In genomic region chr4:8589831-8590545, GRCh38 we compare ENCODE assay signal across 1 cellular context.
TF ChIP-seq lines count a peak whose summit lies in the region.

No MANE protein-coding gene starts in this region.

TF ChIP-seq in HepG2, 621 proteins besides CTCF, POLR2A, EP300 and RAD21:
- TF ChIP-seq MAZ (IDR thresholded peaks at IDR 0.05; ENCODE audit: borderline replicate concordance, low read depth, low read length), result no peak
- TF ChIP-seq MAZ (CRISPR knock-in tag; IDR thresholded peaks at IDR 0.05; ENCODE audit: low read depth), result no peak
- no peak for TF ChIP-seq CREBL2 (CRISPR knock-in tag; IDR thresholded peaks at IDR 0.05; ENCODE audit: borderline replicate concordance)
- no peak for TF ChIP-seq ZNF547 (CRISPR knock-in tag; IDR thresholded peaks at IDR 0.05)
- no peak for TF ChIP-seq BORCS8-MEF2B (CRISPR knock-in tag; IDR thresholded peaks at IDR 0.05)
- no peak for TF ChIP-seq ZNF563 (CRISPR knock-in tag; IDR thresholded peaks at IDR 0.05)
- no peak for TF ChIP-seq ZNF501 (CRISPR knock-in tag; IDR thresholded peaks at IDR 0.05)
- no peak for TF ChIP-seq HES4 (CRISPR knock-in tag; IDR thresholded peaks at IDR 0.05; ENCODE audit: borderline replicate concordance)
- TF ChIP-seq ZFP91 (CRISPR knock-in tag; IDR thresholded peaks at IDR 0.05; ENCODE audit: borderline replicate concordance), result no peak
- no peak for TF ChIP-seq TFAP4 (IDR thresholded peaks at IDR 0.05; ENCODE audit: borderline replicate concordance, low read depth)
- TF ChIP-seq ZNF737 (CRISPR knock-in tag; IDR thresholded peaks at IDR 0.05; ENCODE audit: borderline replicate concordance), result no peak
- TF ChIP-seq ZBTB7A (CRISPR knock-in tag; IDR thresholded peaks at IDR 0.05), result no peak
- TF ChIP-seq ZNF451 (CRISPR knock-in tag; IDR thresholded peaks at IDR 0.05), result no peak
- no peak for TF ChIP-seq PHB2 (IDR thresholded peaks at IDR 0.05; ENCODE audit: partially characterized antibody)
- no peak for TF ChIP-seq KMT2B (CRISPR knock-in tag; IDR thresholded peaks at IDR 0.05)
- TF ChIP-seq ZNF350 (CRISPR knock-in tag; IDR thresholded peaks at IDR 0.05; ENCODE audit: borderline replicate concordance, low read depth), result no peak
- no peak for TF ChIP-seq GTF3A (CRISPR knock-in tag; conservative IDR thresholded peaks at IDR 0.05)
- no peak for TF ChIP-seq NKX3-1 (CRISPR knock-in tag; IDR thresholded peaks at IDR 0.05)
- no peak for TF ChIP-seq ZNF691 (CRISPR knock-in tag; IDR thresholded peaks at IDR 0.05; ENCODE audit: borderline replicate concordance, low read depth)
